ENCODE assay signal across 1 cellular context in the genomic region with DNA sequence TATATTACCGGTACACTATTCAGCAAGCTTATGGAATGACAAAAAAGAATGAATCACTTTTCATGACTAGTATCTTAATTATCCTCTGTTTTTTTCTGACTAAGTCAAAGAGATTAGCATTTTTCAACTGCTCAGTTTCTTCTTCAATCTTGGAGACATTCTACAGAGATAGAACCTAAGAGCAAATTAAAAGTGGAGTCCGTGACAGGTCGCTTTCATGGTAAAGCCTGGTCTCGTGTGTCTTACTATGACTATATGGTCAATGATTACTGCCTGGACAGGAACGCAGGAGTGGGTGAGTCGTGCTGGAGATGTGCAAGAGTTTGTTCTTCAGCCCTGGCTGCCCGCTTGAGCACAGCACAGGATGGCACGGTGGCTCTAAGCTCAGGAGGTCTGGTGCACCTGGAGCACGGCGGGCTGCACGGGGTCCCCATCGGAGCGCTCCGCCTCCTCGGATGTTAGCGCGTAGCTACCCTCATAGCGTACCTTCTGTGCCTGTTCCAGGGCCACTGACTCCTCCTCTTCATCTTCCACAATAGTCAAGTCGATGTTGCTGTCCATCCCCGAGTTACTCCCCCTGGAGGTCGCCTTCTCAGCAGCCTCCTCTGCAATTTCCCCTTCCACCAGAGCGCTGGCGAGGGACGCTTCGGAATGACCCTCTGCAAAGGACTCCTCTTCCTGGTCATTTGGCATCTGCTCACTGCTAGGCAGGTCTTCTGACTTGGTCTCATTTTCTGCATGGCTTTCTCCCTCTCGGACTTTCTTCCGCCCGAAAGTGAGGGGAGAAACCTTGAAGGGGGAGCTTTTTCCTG.
TF ChIP-seq lines count a peak whose summit lies in the region.

No MANE protein-coding gene starts in this region.

TF ChIP-seq in HCT116, 20 proteins besides CTCF, POLR2A, EP300 and RAD21 (continued from another document):
- TF ChIP-seq, protein P1, sequence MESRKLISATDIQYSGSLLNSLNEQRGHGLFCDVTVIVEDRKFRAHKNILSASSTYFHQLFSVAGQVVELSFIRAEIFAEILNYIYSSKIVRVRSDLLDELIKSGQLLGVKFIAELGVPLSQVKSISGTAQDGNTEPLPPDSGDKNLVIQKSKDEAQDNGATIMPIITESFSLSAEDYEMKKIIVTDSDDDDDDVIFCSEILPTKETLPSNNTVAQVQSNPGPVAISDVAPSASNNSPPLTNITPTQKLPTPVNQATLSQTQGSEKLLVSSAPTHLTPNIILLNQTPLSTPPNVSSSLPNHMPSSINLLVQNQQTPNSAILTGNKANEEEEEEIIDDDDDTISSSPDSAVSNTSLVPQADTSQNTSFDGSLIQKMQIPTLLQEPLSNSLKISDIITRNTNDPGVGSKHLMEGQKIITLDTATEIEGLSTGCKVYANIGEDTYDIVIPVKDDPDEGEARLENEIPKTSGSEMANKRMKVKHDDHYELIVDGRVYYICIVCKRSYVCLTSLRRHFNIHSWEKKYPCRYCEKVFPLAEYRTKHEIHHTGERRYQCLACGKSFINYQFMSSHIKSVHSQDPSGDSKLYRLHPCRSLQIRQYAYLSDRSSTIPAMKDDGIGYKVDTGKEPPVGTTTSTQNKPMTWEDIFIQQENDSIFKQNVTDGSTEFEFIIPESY (IDR thresholded peaks at IDR 0.05; ENCODE audit: extremely low read depth, insufficient replicate concordance, low read length): no peak
- TF ChIP-seq ZNF274 (IDR thresholded peaks at IDR 0.05; ENCODE audit: low read depth, low read length) (no peak), YY1 (IDR thresholded peaks at IDR 0.05; ENCODE audit: extremely low read depth, insufficient replicate concordance, low read depth, low read length) (no peak), SP1 (IDR thresholded peaks at IDR 0.05; ENCODE audit: low read depth) (no peak), JUND (IDR thresholded peaks at IDR 0.05) (no peak)
- TF ChIP-seq, protein P2, sequence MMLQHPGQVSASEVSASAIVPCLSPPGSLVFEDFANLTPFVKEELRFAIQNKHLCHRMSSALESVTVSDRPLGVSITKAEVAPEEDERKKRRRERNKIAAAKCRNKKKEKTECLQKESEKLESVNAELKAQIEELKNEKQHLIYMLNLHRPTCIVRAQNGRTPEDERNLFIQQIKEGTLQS (IDR thresholded peaks at IDR 0.05): no peak
